Comparison of ENCODE assay signal across 30 cellular contexts in the genomic region with DNA sequence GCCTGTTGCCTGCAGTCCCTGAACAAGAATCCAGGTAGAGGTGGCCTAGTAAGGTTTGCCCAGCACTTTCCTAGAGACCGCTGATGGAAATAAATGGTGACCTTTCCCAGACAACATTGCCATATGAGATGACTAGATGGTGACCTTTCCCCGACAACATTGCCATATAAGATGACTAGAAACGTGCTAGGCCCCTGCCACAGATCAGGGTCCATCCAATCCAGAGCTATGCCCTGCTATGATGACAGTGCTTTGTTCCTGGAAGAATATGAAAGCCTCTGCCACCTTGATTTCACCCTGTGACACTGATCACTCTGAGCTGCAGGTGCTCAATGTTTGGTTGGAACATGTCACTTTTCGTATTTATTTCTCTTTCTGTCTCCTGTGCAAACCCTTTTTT.
"Had no signal": no experiment of that assay in that cellular context is flagged by ENCODE, and none has a peak within 500 bp of the region (broad histone marks: within the 10 kb centered on the region; RNA-seq: fewer than 3 reads in every experiment).

No MANE protein-coding gene starts in this region.

- H3K4me1 ChIP-seq: parathyroid adenoma, psoas muscle, spleen, suprapubic skin, tibial artery, transverse colon, upper lobe of left lung, vagina had no signal

- H2AFZ ChIP-seq: parathyroid adenoma had no signal

- H3K9ac ChIP-seq: parathyroid adenoma had no signal

- H3K4me2 ChIP-seq: smooth muscle cell had no signal

- H3K9me3 Mint-ChIP-seq: naive B cell; naive thymus-derived CD8-positive, alpha-beta T cell; natural killer cell treated with Interleukin-12 subunit alpha and Interleukin-12 subunit beta and Interleukin-15 and Interleukin-18, amount 100 ng/mL, for 72 hours; nephron progenitor cell; neural crest cell; stimulated activated naive CD8-positive, alpha-beta T cell treated with anti-CD3 and anti-CD28 coated beads, Interleukin-15, amount 100 ng/mL, for 72 hours had no signal

- H3K4me3 ChIP-seq: ovary, psoas muscle, skin epidermis, smooth muscle cell, spleen, suprapubic skin, testis, tibial artery, transverse colon, upper lobe of left lung, vagina had no signal

- H3K27me3 ChIP-seq: ovary, spleen, suprapubic skin, testis, tibial artery, transverse colon, upper lobe of left lung, vagina had no signal

- H3K4me1 Mint-ChIP-seq: naive B cell; naive thymus-derived CD8-positive, alpha-beta T cell; neural crest cell; stimulated activated memory B cell treated with anti-CD40 and anti-IgM and Interleukin-4, amounts not matched to agents 10 μg/mL and 1 μg/mL and 100 μg/mL, for 72 hours; stimulated activated naive CD8-positive, alpha-beta T cell treated with anti-CD3 and anti-CD28 coated beads, Interleukin-15, amount 100 ng/mL, for 72 hours had no signal

- H3K36me3 ChIP-seq: ovary, spleen, suprapubic skin, tibial artery, transverse colon, upper lobe of left lung, vagina had no signal

- H3K36me3 Mint-ChIP-seq: naive B cell; naive thymus-derived CD8-positive, alpha-beta T cell; natural killer cell treated with Interleukin-12 subunit alpha and Interleukin-12 subunit beta and Interleukin-15 and Interleukin-18, amount 100 ng/mL, for 72 hours; stimulated activated memory B cell treated with anti-CD40 and anti-IgM and Interleukin-4, amounts not matched to agents 10 μg/mL and 1 μg/mL and 100 μg/mL, for 72 hours had no signal

- H3K27me3 Mint-ChIP-seq: natural killer cell treated with Interleukin-12 subunit alpha and Interleukin-12 subunit beta and Interleukin-15 and Interleukin-18, amount 100 ng/mL, for 72 hours; progenitor cell of endocrine pancreas; stimulated activated memory B cell treated with anti-CD40 and anti-IgM and Interleukin-4, amounts not matched to agents 10 μg/mL and 1 μg/mL and 100 μg/mL, for 72 hours; stimulated activated naive CD8-positive, alpha-beta T cell treated with anti-CD3 and anti-CD28 coated beads, Interleukin-15, amount 100 ng/mL, for 72 hours had no signal

- H3K79me2 ChIP-seq: parathyroid adenoma had no signal

- FAIRE-seq: urothelium cell line had no signal

- ATAC-seq: naive thymus-derived CD8-positive, alpha-beta T cell; psoas muscle; sciatic nerve; stimulated activated memory B cell treated with anti-CD40 and anti-IgM and Interleukin-4, amounts not matched to agents 10 μg/mL and 1 μg/mL and 100 μg/mL, for 72 hours; stimulated activated naive CD8-positive, alpha-beta T cell treated with anti-CD3 and anti-CD28 coated beads, Interleukin-15, amount 100 ng/mL, for 72 hours; stimulated activated naive CD8-positive, alpha-beta T cell treated with anti-CD3 and anti-CD28 coated beads, Interleukin-15, Interleukin-2, amounts not matched to agents 100 U/mL and 50 U/mL, for 24 hours had no signal

- H3K27ac Mint-ChIP-seq: naive B cell; naive thymus-derived CD8-positive, alpha-beta T cell; natural killer cell treated with Interleukin-12 subunit alpha and Interleukin-12 subunit beta and Interleukin-15 and Interleukin-18, amount 100 ng/mL, for 72 hours; nephron progenitor cell; progenitor cell of endocrine pancreas; stimulated activated memory B cell treated with anti-CD40 and anti-IgM and Interleukin-4, amounts not matched to agents 10 μg/mL and 1 μg/mL and 100 μg/mL, for 72 hours; stimulated activated naive CD8-positive, alpha-beta T cell treated with anti-CD3 and anti-CD28 coated beads, Interleukin-15, amount 100 ng/mL, for 72 hours had no signal

- H3K4me3 Mint-ChIP-seq: naive B cell; naive thymus-derived CD8-positive, alpha-beta T cell; natural killer cell treated with Interleukin-12 subunit alpha and Interleukin-12 subunit beta and Interleukin-15 and Interleukin-18, amount 100 ng/mL, for 72 hours; nephron progenitor cell; neural crest cell; stimulated activated memory B cell treated with anti-CD40 and anti-IgM and Interleukin-4, amounts not matched to agents 10 μg/mL and 1 μg/mL and 100 μg/mL, for 72 hours; stimulated activated naive CD8-positive, alpha-beta T cell treated with anti-CD3 and anti-CD28 coated beads, Interleukin-15, amount 100 ng/mL, for 72 hours had no signal

- H3K27ac ChIP-seq: ovary, parathyroid adenoma, psoas muscle, skin epidermis, spleen, suprapubic skin, tibial artery, transverse colon, upper lobe of left lung, vagina had no signal

- H3K9me3 ChIP-seq: ovary, psoas muscle, spleen, suprapubic skin, testis, tibial artery, transverse colon, upper lobe of left lung, vagina had no signal

- DNase-seq: naive B cell; naive thymus-derived CD8-positive, alpha-beta T cell; nephron progenitor cell; ovary; psoas muscle; spleen; stimulated activated CD4-positive, alpha-beta T cell treated with anti-CD3 and anti-CD28 coated beads, Interleukin-12 subunit alpha, Interleukin-12 subunit beta, amount 100 ng/mL, for 4 hours; stimulated activated CD4-positive, alpha-beta T cell treated with anti-CD3 and anti-CD28 coated beads, Interleukin-1b, Interleukin-23, amount 100 ng/mL, for 48 hours; stimulated activated CD4-positive, alpha-beta T cell treated with anti-CD3 and anti-CD28 coated beads, Interleukin-4, amount 100 ng/mL, for 1 hour; stimulated activated CD4-positive, alpha-beta T cell treated with anti-CD3 and anti-CD28 coated beads, Interleukin-4, amount 100 ng/mL, for 4 hours; stimulated activated CD8-positive, alpha-beta memory T cell treated with anti-CD3 and anti-CD28 coated beads, Interleukin-4, amount 100 ng/mL, for 48 hours; stimulated activated naive CD4-positive, alpha-beta T cell; stimulated activated naive CD8-positive, alpha-beta T cell treated with anti-CD3 and anti-CD28 coated beads, Interleukin-15, amount 100 ng/mL, for 72 hours; stimulated activated naive CD8-positive, alpha-beta T cell treated with anti-CD3 and anti-CD28 coated beads, Interleukin-15, Interleukin-2, amounts not matched to agents 100 U/mL and 50 U/mL, for 24 hours; substantia nigra; tibial artery; transverse colon; upper lobe of left lung had no signal
